12 cellular contexts compared by ENCODE assay signal in the genomic region with DNA sequence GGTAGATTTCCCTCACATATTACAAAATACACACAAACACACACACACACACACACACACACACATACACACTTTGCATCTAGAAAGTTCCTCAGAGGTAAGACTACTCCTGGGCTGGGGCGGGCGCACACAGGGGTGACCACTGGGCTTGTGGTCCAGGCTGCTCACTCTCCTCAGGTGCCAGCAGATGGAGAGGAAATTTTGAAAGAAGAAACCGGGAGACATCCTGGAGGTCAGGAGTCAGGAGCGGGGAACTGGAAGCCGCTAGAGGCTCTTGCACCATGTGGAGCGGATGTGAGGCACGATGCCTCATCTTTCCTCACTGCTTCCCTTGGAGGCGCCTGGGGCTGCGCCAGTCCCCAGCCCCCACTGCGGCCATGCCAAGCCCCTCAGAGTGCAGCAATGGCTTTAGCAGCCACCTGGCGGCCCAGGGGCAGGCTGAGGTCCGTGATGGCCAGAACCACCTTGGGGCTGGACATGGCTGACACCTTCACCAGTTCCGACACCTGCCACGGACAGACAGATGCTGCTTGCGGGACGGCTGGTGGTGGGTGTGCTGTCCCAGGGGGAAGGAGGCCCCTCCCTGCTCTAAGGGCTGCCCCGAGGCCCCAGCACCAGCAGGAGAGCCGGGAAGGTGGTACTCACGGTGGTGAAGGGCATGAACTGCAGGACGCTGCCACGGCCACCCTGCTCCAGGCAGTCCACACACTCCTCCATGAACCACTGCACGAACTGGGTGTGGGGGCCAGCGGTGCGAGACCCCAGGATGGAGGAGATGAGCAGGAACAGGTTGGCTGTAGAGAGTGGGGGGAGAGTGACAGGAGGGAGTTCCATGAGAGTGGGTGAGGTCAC. TPM values are rescaled to one million over a fixed set of nuclear protein-coding genes. Genes with fewer than 3 reads are reported as not detected.
A peak's percentile ranks its signal among the peaks of the same experiment; 100 is the strongest.
DNase-seq lines count a peak whose midpoint lies in the region; ATAC-seq, FAIRE-seq and TF ChIP-seq lines count a peak whose summit lies in the region.
"Had no signal": no experiment of that assay in that cellular context is flagged by ENCODE, and none has a peak within 500 bp of the region (broad histone marks: within the 10 kb centered on the region; RNA-seq: fewer than 3 reads in every experiment).

No MANE protein-coding gene starts in this region.

- H2AFZ ChIP-seq in ACC112 (ENCODE audit: low read length, unreplicated experiment) (no peak overlapping the region), H1 (ENCODE audit: low read length) (no peak overlapping the region)

- H3K79me1 ChIP-seq in H1 (ENCODE audit: low read depth, low read length), result 0 out of 2 replicates have a peak, but pooled peaks cover 2% of the 10 kb centered on the region

- H3K9ac ChIP-seq in H1 (replicated peaks in 1 of 4; ENCODE audit: extremely low read depth in 1 of 4, low read depth in 3 of 4, low read length in 3 of 4), result peak overlapping the region in 1 of 4 experiments; percentile 13; a peak in 3 of 7 replicates
- peak overlapping the region; percentile 28 for H3K9ac ChIP-seq in mucosa of stomach (ENCODE audit: low read length)

- H2BK5ac ChIP-seq in H1 (ENCODE audit: low read depth, low read length), result peak overlapping the region; percentile 84; the same call in 1 of the 2 replicates

- peak overlapping the region; percentile 37 for H4K91ac ChIP-seq in H1 (replicated peaks; ENCODE audit: insufficient read length, low read length)

- peak overlapping the region; percentile 57 to 64 for H3K4me2 ChIP-seq in H1 (ENCODE audit: insufficient read depth in 1 of 2, low read depth in 2 of 2, low read length in 2 of 2)

- CTCF ChIA-PET in H1 (lab: Charles Lee; ENCODE audit: partially characterized antibody), result interaction anchor here (1.1 to 29.7 kb wide), 17 partner anchors 7 to 102 kb away, joined by 3 to 876 read pairs (median 7); a partner anchor contains a TSS

- H2BK12ac ChIP-seq in H1 (ENCODE audit: low read depth, low read length), result peak overlapping the region; percentile 68; the same call in 1 of the 2 replicates

- FAIRE-seq in H1 (lab: Jason Lieb, UNC), result no peak

- POLR2A ChIA-PET in H1 (lab: Charles Lee; ENCODE audit: partially characterized antibody), result interaction anchor here (0.6 to 3.0 kb wide), 13 partner anchors 10 to 144 kb away, joined by 3 to 13 read pairs (median 7); a partner anchor contains a TSS

- H4K5ac ChIP-seq in H1 (ENCODE audit: insufficient read length, low read depth, low read length), result peak overlapping the region; percentile 16

- H3K36me3 ChIP-seq in ACC112 (ENCODE audit: insufficient read depth, low read length), result no peaks in the 10 kb centered on the region
- peaks cover 2 to 12% (median 9%) of the 10 kb centered on the region in 4 experiments; a peak in 5 of 8 replicates for H3K36me3 ChIP-seq in H1 (ENCODE audit: control insufficient read depth in 2 of 4, insufficient read depth in 4 of 4, low read length in 3 of 4)
- H3K36me3 ChIP-seq in mucosa of stomach (ENCODE audit: control insufficient read depth, insufficient read depth, low read length), result peaks cover 19% of the 10 kb centered on the region

- no peak for TF ChIP-seq POLR2A in H1 (IDR thresholded peaks at IDR 0.05; ENCODE audit: control extremely low read depth in 1 of 2, low read depth in 2 of 2, low read length in 2 of 2)

- H3K27ac ChIP-seq in ACC112 (ENCODE audit: low read depth, low read length) (peak overlapping the region; percentile 88), H1 (ENCODE audit: low read depth, low read length) (peak overlapping the region; percentile 43; the same call in 1 of the 2 replicates), dorsolateral prefrontal cortex (no peak overlapping the region)

- DNase-seq in Kasumi-1 (lab: John Stamatoyannopoulos, UW) (peak; percentile 20 to 27), H1 (ENCODE audit: low read depth in 1 of 2, low spot score in 2 of 2) (peak in 1 of 2 experiments; percentile 61), DMS79 treated with DMSO at 0.1 percent for 48 hours (lab: John Stamatoyannopoulos, UW) (no peak), dorsolateral prefrontal cortex (no peak)
- DNase-seq in stimulated activated naive CD8-positive, alpha-beta T cell treated with anti-CD3 and anti-CD28 coated beads, Interleukin-15, Interleukin-2, amounts not matched to agents 100 U/mL and 50 U/mL, for 24 hours, result no peak
- DNase-seq: NCI-H510A, T-cell, upper lobe of right lung had no signal

- no peak for TF ChIP-seq EP300 in H1 (IDR thresholded peaks at IDR 0.05; ENCODE audit: borderline replicate concordance in 1 of 2, low read depth in 2 of 2, low read length in 2 of 2)

- peak overlapping the region; percentile 57 for H3K4ac ChIP-seq in H1 (replicated peaks; ENCODE audit: insufficient read length, low read depth, low read length)

- peak overlapping the region; percentile 32 for H3K18ac ChIP-seq in H1 (ENCODE audit: extremely low read depth, low read length)

- no peak overlapping the region for H3K14ac ChIP-seq in H1 (ENCODE audit: insufficient read length)

- H3K4me1 ChIP-seq in ACC112 (ENCODE audit: control insufficient read depth, insufficient read depth, low read length, unreplicated experiment) (peaks cover 97% of the 10 kb centered on the region), H1 (replicated peaks in 1 of 4; ENCODE audit: control insufficient read depth in 3 of 4, insufficient read depth in 4 of 4, low read length in 3 of 4) (peaks cover 0 to 27% (median 18%) of the 10 kb centered on the region in 4 experiments; a peak in 6 of 7 replicates), mucosa of stomach (ENCODE audit: control insufficient read depth, insufficient read depth, low read length) (peaks cover 83% of the 10 kb centered on the region)

- intact Hi-C loops in dorsolateral prefrontal cortex (cut with DNase I), result loop anchor here (5.0 to 10.0 kb wide), 5 partner anchors 65 to 335 kb away; a partner anchor contains a TSS

- peak in 1 of 3 experiments; percentile 32; a peak in 1 of 4 replicates for TF ChIP-seq CTCF in H1 (IDR thresholded peaks at IDR 0.05; ENCODE audit: control extremely low read depth in 1 of 3, insufficient read depth in 1 of 3, low read depth in 1 of 3, low read length in 3 of 3)
- TF ChIP-seq CTCF in dorsolateral prefrontal cortex (IDR thresholded peaks at IDR 0.05 in 54 of 56, conservative IDR thresholded peaks at IDR 0.05 in 2 of 56; ENCODE audit: low read depth in 1 of 56, partially characterized antibody in 56 of 56), result no peak

- no peak overlapping the region for H3K56ac ChIP-seq in H1 (replicated peaks; ENCODE audit: insufficient read length, low read depth, low read length)

- H3K79me2 ChIP-seq in ACC112 (ENCODE audit: control insufficient read depth, insufficient read depth, low read length, unreplicated experiment), result peaks cover 2% of the 10 kb centered on the region
- no peaks in the 10 kb centered on the region for H3K79me2 ChIP-seq in H1 (ENCODE audit: control insufficient read depth in 1 of 2, insufficient read depth in 2 of 2, low read length in 2 of 2)

- 0 out of 2 replicates have a peak overlapping the region, but pooled peaks have one; percentile 82 for H2AK5ac ChIP-seq in H1 (ENCODE audit: low read depth, low read length)

- H3K23ac ChIP-seq in H1 (ENCODE audit: insufficient read length), result no peak overlapping the region

- H2BK20ac ChIP-seq in H1 (ENCODE audit: low read length), result no peak overlapping the region

- no peak overlapping the region for H2BK15ac ChIP-seq in H1 (ENCODE audit: low read length)

- H3K27me3 ChIP-seq in ACC112 (ENCODE audit: insufficient read depth, low read length) (no peaks in the 10 kb centered on the region), H1 (replicated peaks in 1 of 4; ENCODE audit: control insufficient read depth in 3 of 4, extremely low read depth in 1 of 4, insufficient read depth in 3 of 4, low read length in 3 of 4) (peaks cover 0 to 2% (median 0%) of the 10 kb centered on the region in 4 experiments; a peak in 2 of 7 replicates), mucosa of stomach (ENCODE audit: control insufficient read depth, insufficient read depth, low read length) (no peaks in the 10 kb centered on the region), dorsolateral prefrontal cortex (no peaks in the 10 kb centered on the region)
- H3K27me3 ChIP-seq: upper lobe of right lung had no signal

- H2BK120ac ChIP-seq in H1 (replicated peaks; ENCODE audit: low read depth, low read length), result no peak overlapping the region

- ATAC-seq in stimulated activated naive CD8-positive, alpha-beta T cell treated with anti-CD3 and anti-CD28 coated beads, Interleukin-15, Interleukin-2, amounts not matched to agents 100 U/mL and 50 U/mL, for 24 hours, result no peak
- ATAC-seq in HG03571 (IDR thresholded peaks at IDR 0.05; ENCODE audit: unreplicated experiment), result no peak
- ATAC-seq: T-cell, upper lobe of right lung had no signal

- no peak for TF ChIP-seq RAD21 in H1 (IDR thresholded peaks at IDR 0.05 in 1 of 2, conservative IDR thresholded peaks at IDR 0.05 in 1 of 2; ENCODE audit: low read depth in 2 of 2, low read length in 2 of 2)

- no peaks in the 10 kb centered on the region for H4K20me1 ChIP-seq in H1 (replicated peaks in 1 of 2; ENCODE audit: control insufficient read depth in 1 of 2, insufficient read depth in 2 of 2, low read length in 2 of 2)

- 0 out of 2 replicates have a peak overlapping the region, but pooled peaks have one; percentile 29 for H4K8ac ChIP-seq in H1 (ENCODE audit: extremely low read depth, insufficient read depth, low read length)

- 78% methylated on average over 22 of the region's 24 CpGs; no CpG with 5 or more reads in 1 of the 2 experiments for WGBS in H1 (ENCODE audit: extremely low coverage in 1 of 2, insufficient coverage in 1 of 2, insufficient read length in 1 of 2, insufficient replicate concordance in 2 of 2, low coverage in 1 of 2, low lambda C conversion rate in 2 of 2, missing lambda C conversion rate in 1 of 2), 2 experiments

- H3K4me3 ChIP-seq in ACC112 (ENCODE audit: low read depth, low read length) (peak overlapping the region; percentile 52), H1 (ENCODE audit: extremely low read depth in 1 of 4, insufficient read depth in 2 of 4, low read depth in 3 of 4, low read length in 4 of 4) (peak overlapping the region in 1 of 4 experiments; percentile 39; a peak in 2 of 8 replicates), mucosa of stomach (ENCODE audit: low read length) (no peak overlapping the region), dorsolateral prefrontal cortex (no peak overlapping the region)
- H3K4me3 ChIP-seq: HAP-1, upper lobe of right lung had no signal

- no peaks in the 10 kb centered on the region; the same call in 1 of the 2 replicates for H3K23me2 ChIP-seq in H1 (ENCODE audit: low read depth, low read length)

- H3K9me3 ChIP-seq in H1 (ENCODE audit: insufficient read depth in 2 of 2, low read depth in 1 of 2, low read length in 1 of 2) (no peaks in the 10 kb centered on the region), mucosa of stomach (ENCODE audit: control insufficient read depth, low read length) (no peaks in the 10 kb centered on the region)
- H3K9me3 ChIP-seq: HAP-1, upper lobe of right lung had no signal

RNA-seq across cellular contexts. Expression of a gene that starts 4.1 kb away (rescaled TPM):
- total RNA-seq in H1 (2021; fragmentation: NEBNext Ultra II Directional; extraction: Animal tissue kit (Norgen Biotek cat#: 25700)), result not detected in 2 replicates
- 0.03 TPM in 1 of 2 replicates, not detected in the other for polyA plus RNA-seq in H1 (2011; rRNA removed)
- polyA plus RNA-seq in H1 (2011; cell fraction: cytosol; rRNA removed), result 0.06 TPM
- polyA plus RNA-seq in H1 (2011; cell fraction: nucleus; rRNA removed), result not detected
- not detected in 4 replicates for polyA plus RNA-seq in H1 (2012, experiment 1 of 2)
- polyA plus RNA-seq in H1 (2012, experiment 2 of 2), result not detected
- polyA plus RNA-seq in H1 (2013, experiment 1 of 2), result not detected
- not detected for polyA plus RNA-seq in H1 (2013, experiment 2 of 2)
- polyA minus RNA-seq in H1 (2011; rRNA and poly(A)+ RNA removed), result not detected in 2 replicates
- not detected for polyA minus RNA-seq in H1 (2011; cell fraction: cytosol; rRNA and poly(A)+ RNA removed)
- not detected for polyA minus RNA-seq in H1 (2011; cell fraction: nucleus; rRNA and poly(A)+ RNA removed)
- 100 to 1,000 TPM in 1 of 120 experiments, 10 to 100 TPM in 8, 1 to 10 TPM in 30, under 1 TPM in 25, not detected in 56; 0.30 to 105 (median 1.8) TPM for total RNA-seq in dorsolateral prefrontal cortex
- total RNA-seq: T-cell had no signal

RNA-seq across cellular contexts. Expression of a gene that starts 34.8 kb away (rescaled TPM):
- total RNA-seq in H1 (2021; fragmentation: NEBNext Ultra II Directional; extraction: Animal tissue kit (Norgen Biotek cat#: 25700)), result 81.7 and 90.6 TPM in 2 replicates
- polyA plus RNA-seq in H1 (2011; rRNA removed), result 92.7 and 120 TPM in 2 replicates
- 91.0 TPM for polyA plus RNA-seq in H1 (2011; cell fraction: cytosol; rRNA removed)
- 355 TPM for polyA plus RNA-seq in H1 (2011; cell fraction: nucleus; rRNA removed)
- 73.6 to 99.4 TPM (median 93.5 TPM) in 4 replicates for polyA plus RNA-seq in H1 (2012, experiment 1 of 2)
- polyA plus RNA-seq in H1 (2012, experiment 2 of 2), result 83.6 TPM
- 42.8 TPM for polyA plus RNA-seq in H1 (2013, experiment 1 of 2)
- 41.6 TPM for polyA plus RNA-seq in H1 (2013, experiment 2 of 2)
- polyA minus RNA-seq in H1 (2011; rRNA and poly(A)+ RNA removed), result 126 and 205 TPM in 2 replicates
- 93.1 TPM for polyA minus RNA-seq in H1 (2011; cell fraction: cytosol; rRNA and poly(A)+ RNA removed)
- polyA minus RNA-seq in H1 (2011; cell fraction: nucleus; rRNA and poly(A)+ RNA removed), result 141 TPM
- 100 to 1,000 TPM in 59 of 120 experiments, 10 to 100 TPM in 61; 59.5 to 156 (median 99.1) TPM for total RNA-seq in dorsolateral prefrontal cortex

RNA-seq across cellular contexts. Expression of a gene that starts 38.8 kb away (rescaled TPM):
- 198 TPM in 2 replicates for total RNA-seq in H1 (2021; fragmentation: NEBNext Ultra II Directional; extraction: Animal tissue kit (Norgen Biotek cat#: 25700))
- 151 and 182 TPM in 2 replicates for polyA plus RNA-seq in H1 (2011; rRNA removed)
- polyA plus RNA-seq in H1 (2011; cell fraction: cytosol; rRNA removed), result 163 TPM
- 205 TPM for polyA plus RNA-seq in H1 (2011; cell fraction: nucleus; rRNA removed)
- 176 to 222 TPM (median 218 TPM) in 4 replicates for polyA plus RNA-seq in H1 (2012, experiment 1 of 2)
- 235 TPM for polyA plus RNA-seq in H1 (2012, experiment 2 of 2)
- 142 TPM for polyA plus RNA-seq in H1 (2013, experiment 1 of 2)
- 143 TPM for polyA plus RNA-seq in H1 (2013, experiment 2 of 2)
- polyA minus RNA-seq in H1 (2011; rRNA and poly(A)+ RNA removed), result 133 and 164 TPM in 2 replicates
- 79.9 TPM for polyA minus RNA-seq in H1 (2011; cell fraction: cytosol; rRNA and poly(A)+ RNA removed)
- polyA minus RNA-seq in H1 (2011; cell fraction: nucleus; rRNA and poly(A)+ RNA removed), result 44.9 TPM
- total RNA-seq in dorsolateral prefrontal cortex, result 100 to 1,000 TPM in 50 of 120 experiments, 10 to 100 TPM in 70; 70.5 to 136 (median 98.5) TPM

RNA-seq across cellular contexts. Expression of a gene that starts 43.4 kb away (rescaled TPM):
- 10.2 and 11.8 TPM in 2 replicates for total RNA-seq in H1 (2021; fragmentation: NEBNext Ultra II Directional; extraction: Animal tissue kit (Norgen Biotek cat#: 25700))
- 6.4 and 8.2 TPM in 2 replicates for polyA plus RNA-seq in H1 (2011; rRNA removed)
- polyA plus RNA-seq in H1 (2011; cell fraction: cytosol; rRNA removed), result 7.4 TPM
- 13.1 TPM for polyA plus RNA-seq in H1 (2011; cell fraction: nucleus; rRNA removed)
- polyA plus RNA-seq in H1 (2012, experiment 1 of 2), result 7.9 to 11.1 TPM (median 10.1 TPM) in 4 replicates
- polyA plus RNA-seq in H1 (2012, experiment 2 of 2), result 7.6 TPM
- 5.0 TPM for polyA plus RNA-seq in H1 (2013, experiment 1 of 2)
- 4.5 TPM for polyA plus RNA-seq in H1 (2013, experiment 2 of 2)
- 8.4 and 11.6 TPM in 2 replicates for polyA minus RNA-seq in H1 (2011; rRNA and poly(A)+ RNA removed)
- polyA minus RNA-seq in H1 (2011; cell fraction: cytosol; rRNA and poly(A)+ RNA removed), result 6.2 TPM
- polyA minus RNA-seq in H1 (2011; cell fraction: nucleus; rRNA and poly(A)+ RNA removed), result 4.3 TPM
- total RNA-seq in dorsolateral prefrontal cortex, result 100 to 1,000 TPM; 178 to 301 (median 231) TPM

RNA-seq across cellular contexts. Expression of a gene that starts 56.6 kb away (rescaled TPM):
- not detected in 2 replicates for total RNA-seq in H1 (2021; fragmentation: NEBNext Ultra II Directional; extraction: Animal tissue kit (Norgen Biotek cat#: 25700))
- polyA plus RNA-seq in H1 (2011; rRNA removed), result 0.03 and 0.05 TPM in 2 replicates
- not detected for polyA plus RNA-seq in H1 (2011; cell fraction: cytosol; rRNA removed)
- not detected for polyA plus RNA-seq in H1 (2011; cell fraction: nucleus; rRNA removed)
- not detected in 4 replicates for polyA plus RNA-seq in H1 (2012, experiment 1 of 2)
- 0.07 TPM for polyA plus RNA-seq in H1 (2012, experiment 2 of 2)
- polyA plus RNA-seq in H1 (2013, experiment 1 of 2), result 0.06 TPM
- 0.06 TPM for polyA plus RNA-seq in H1 (2013, experiment 2 of 2)
- 0.44 TPM in 1 of 2 replicates, not detected in the other for polyA minus RNA-seq in H1 (2011; rRNA and poly(A)+ RNA removed)
- polyA minus RNA-seq in H1 (2011; cell fraction: cytosol; rRNA and poly(A)+ RNA removed), result not detected
- polyA minus RNA-seq in H1 (2011; cell fraction: nucleus; rRNA and poly(A)+ RNA removed), result not detected
- 1 to 10 TPM in 1 of 120 experiments, under 1 TPM in 5, not detected in 114; 0.22 to 1.3 (median 0.35) TPM for total RNA-seq in dorsolateral prefrontal cortex

Comparison
In these comparisons a context has a peak if more than half of its experiments do, and no peak if none do; other contexts are left out.
1. H3K27ac ChIP-seq: peak in ACC112 (single experiment) and H1 (single experiment); none in dorsolateral prefrontal cortex (0 of 59).
2. DNase-seq: peak in Kasumi-1 (2 of 2); none in DMS79 treated with DMSO at 0.1 percent for 48 hours (single experiment), stimulated activated naive CD8-positive, alpha-beta T cell treated with anti-CD3 and anti-CD28 coated beads, Interleukin-15, Interleukin-2, amounts not matched to agents 100 U/mL and 50 U/mL, for 24 hours (single experiment) and dorsolateral prefrontal cortex (0 of 10).